18 cellular contexts compared by ENCODE assay signal in genomic region chr1:10718083-10718415, GRCh38.
"Had no signal": no experiment of that assay in that cellular context is flagged by ENCODE, and none has a peak within 500 bp of the region (broad histone marks: within the 10 kb centered on the region; RNA-seq: fewer than 3 reads in every experiment).

No MANE protein-coding gene starts in this region.

- H3K36me3 ChIP-seq: colonic mucosa, neutrophil, tibial artery, upper lobe of right lung had no signal

- H3K27ac ChIP-seq: colonic mucosa, neutrophil, tibial artery, upper lobe of right lung had no signal

- H3K27me3 ChIP-seq: colonic mucosa, tibial artery, upper lobe of right lung had no signal

- H3K4me3 ChIP-seq: colonic mucosa, esophagus squamous epithelium, smooth muscle cell, tibial artery, upper lobe of right lung had no signal

- ATAC-seq: left lobe of liver; naive thymus-derived CD4-positive, alpha-beta T cell; stimulated activated effector memory CD8-positive, alpha-beta T cell treated with anti-CD3 and anti-CD28 coated beads, Interleukin-12 subunit alpha, Interleukin-12 subunit beta, amount 100 ng/mL, for 72 hours; stimulated activated naive CD8-positive, alpha-beta T cell treated with anti-CD3 and anti-CD28 coated beads, Interleukin-15, Interleukin-2, amounts not matched to agents 100 U/mL and 50 U/mL, for 24 hours had no signal

- DNase-seq: caudate nucleus; colonic mucosa; dermis blood vessel endothelial cell; esophagus squamous epithelium; foreskin fibroblast; hippocampal formation; mesendoderm; naive thymus-derived CD4-positive, alpha-beta T cell; nephron progenitor cell; stimulated activated CD4-positive, alpha-beta T cell treated with anti-CD3 and anti-CD28 coated beads, Interleukin-4, amount 100 ng/mL, for 1 hour; stimulated activated CD8-positive, alpha-beta memory T cell treated with anti-CD3 and anti-CD28 coated beads, Interleukin-4, amount 100 ng/mL, for 48 hours; stimulated activated naive CD8-positive, alpha-beta T cell treated with anti-CD3 and anti-CD28 coated beads, Interleukin-15, Interleukin-2, amounts not matched to agents 100 U/mL and 50 U/mL, for 24 hours; tibial artery; upper lobe of right lung had no signal

- H3K9me3 ChIP-seq: colonic mucosa, esophagus squamous epithelium, neutrophil, tibial artery, upper lobe of right lung had no signal
